Comparison of ENCODE assay signal across 28 cellular contexts in genomic region chr5:150321211-150321610, GRCh38. TPM values are rescaled to one million over a fixed set of nuclear protein-coding genes. Genes with fewer than 3 reads are reported as not detected.
"Had no signal": no experiment of that assay in that cellular context is flagged by ENCODE, and none has a peak within 500 bp of the region (broad histone marks: within the 10 kb centered on the region; RNA-seq: fewer than 3 reads in every experiment).

No MANE protein-coding gene starts in this region.

- H3K4me3 ChIP-seq: esophagus squamous epithelium, heart left ventricle, left ventricle myocardium inferior, lung, mucosa of descending colon, psoas muscle, right lobe of liver, spleen, testis, tibial nerve had no signal

- H3K27me3 Mint-ChIP-seq: stimulated activated naive CD8-positive, alpha-beta T cell treated with anti-CD3 and anti-CD28 coated beads, Interleukin-15, Interleukin-2, amounts not matched to agents 100 ng/mL and 50 ng/mL, for 24 hours had no signal

- H3K9me3 Mint-ChIP-seq: dendritic cell treated with granulocyte-macrophage colony-stimulating factor and Interleukin-4, amounts not matched to agents 40 ng/mL and 50 ng/mL, for 4 days had no signal

- H3K27ac Mint-ChIP-seq: dendritic cell treated with granulocyte-macrophage colony-stimulating factor and Interleukin-4, amounts not matched to agents 40 ng/mL and 50 ng/mL, for 4 days; effector memory CD8-positive, alpha-beta T cell; stimulated activated memory B cell treated with anti-CD40 and anti-IgM and Interleukin-4, amounts not matched to agents 10 μg/mL and 1 μg/mL and 100 μg/mL, for 72 hours; stimulated activated naive CD8-positive, alpha-beta T cell treated with anti-CD3 and anti-CD28 coated beads, Interleukin-15, Interleukin-2, amounts not matched to agents 100 ng/mL and 50 ng/mL, for 24 hours had no signal

- H3K36me3 Mint-ChIP-seq: stimulated activated memory B cell treated with anti-CD40 and anti-IgM and Interleukin-4, amounts not matched to agents 10 μg/mL and 1 μg/mL and 100 μg/mL, for 72 hours had no signal

- H3K4me1 ChIP-seq: right lobe of liver, testis had no signal

- H3K9me3 ChIP-seq: esophagus squamous epithelium, mucosa of descending colon, neutrophil, psoas muscle, right lobe of liver, spleen, testis, tibial nerve had no signal

- H3K36me3 ChIP-seq: esophagus squamous epithelium, heart left ventricle, left ventricle myocardium inferior, neutrophil, right lobe of liver, spleen, tibial nerve had no signal

- H3K27ac ChIP-seq: neutrophil, right lobe of liver, spleen, testis had no signal

- ATAC-seq: effector memory CD8-positive, alpha-beta T cell; heart left ventricle; left cardiac atrium; mucosa of descending colon; naive thymus-derived CD8-positive, alpha-beta T cell; right lobe of liver; stimulated activated memory B cell treated with anti-CD40 and anti-IgM and Interleukin-4, amounts not matched to agents 10 μg/mL and 1 μg/mL and 100 μg/mL, for 72 hours had no signal

- H3K4me1 Mint-ChIP-seq: naive thymus-derived CD8-positive, alpha-beta T cell; stimulated activated memory B cell treated with anti-CD40 and anti-IgM and Interleukin-4, amounts not matched to agents 10 μg/mL and 1 μg/mL and 100 μg/mL, for 72 hours had no signal

- H3K27me3 ChIP-seq: esophagus squamous epithelium, heart left ventricle, neutrophil, right lobe of liver, spleen, testis, tibial nerve had no signal

- H3K4me3 Mint-ChIP-seq: dendritic cell treated with granulocyte-macrophage colony-stimulating factor and Interleukin-4, amounts not matched to agents 40 ng/mL and 50 ng/mL, for 4 days; effector memory CD8-positive, alpha-beta T cell; naive thymus-derived CD8-positive, alpha-beta T cell; stimulated activated memory B cell treated with anti-CD40 and anti-IgM and Interleukin-4, amounts not matched to agents 10 μg/mL and 1 μg/mL and 100 μg/mL, for 72 hours; stimulated activated naive CD8-positive, alpha-beta T cell treated with anti-CD3 and anti-CD28 coated beads, Interleukin-15, Interleukin-2, amounts not matched to agents 100 ng/mL and 50 ng/mL, for 24 hours had no signal

- DNase-seq: cerebellar nuclear complex; effector memory CD8-positive, alpha-beta T cell; esophagus squamous epithelium; heart left ventricle; hypothalamus; islet precursor cell; left cardiac atrium; left ventricle myocardium inferior; mucosa of descending colon; naive thymus-derived CD8-positive, alpha-beta T cell; psoas muscle; retina; right lobe of liver; spleen; stimulated activated CD4-positive, alpha-beta T cell treated with anti-CD3 and anti-CD28 coated beads, Interleukin-15, amount 100 ng/mL, for 24 hours; stimulated activated CD4-positive, alpha-beta T cell treated with anti-CD3 and anti-CD28 coated beads, Interleukin-1b, Interleukin-23, amount 100 ng/mL, for 48 hours; stimulated activated CD4-positive, alpha-beta T cell treated with anti-CD3 and anti-CD28 coated beads, Interleukin-4, amount 100 ng/mL, for 24 hours; testis had no signal

RNA-seq across cellular contexts. Expression of gene ARSI, which starts 18.5 kb away (rescaled TPM):
- total RNA-seq: naive thymus-derived CD8-positive, alpha-beta T cell had no signal
- polyA plus RNA-seq: naive thymus-derived CD8-positive, alpha-beta T cell; neural cell; psoas muscle had no signal

RNA-seq across cellular contexts. Expression of gene CAMK2A, which starts 31.6 kb away (rescaled TPM):
- total RNA-seq: epithelial cell of proximal tubule; mesenteric fat pad; naive thymus-derived CD8-positive, alpha-beta T cell; subcutaneous adipose tissue had no signal
- polyA plus RNA-seq: naive thymus-derived CD8-positive, alpha-beta T cell had no signal
